Comparison of ENCODE assay signal across 1 cellular context in genomic region chrX:123830309-123830708, GRCh38.
TF ChIP-seq lines count a peak whose summit lies in the region.

No MANE protein-coding gene starts in this region.

TF ChIP-seq in HepG2, 621 proteins besides CTCF, POLR2A, EP300 and RAD21 (continued from another document and continues in another):
- TF ChIP-seq BHLHE40 (IDR thresholded peaks at IDR 0.05; ENCODE audit: low read length): no peak
- no peak for TF ChIP-seq IRF9 (CRISPR knock-in tag; IDR thresholded peaks at IDR 0.05; ENCODE audit: borderline replicate concordance)
- TF ChIP-seq ZNF512B (CRISPR knock-in tag; IDR thresholded peaks at IDR 0.05; ENCODE audit: borderline replicate concordance): no peak
- TF ChIP-seq IRF1 (CRISPR knock-in tag; IDR thresholded peaks at IDR 0.05; ENCODE audit: low read depth): no peak
- no peak for TF ChIP-seq ZNF784 (CRISPR knock-in tag; IDR thresholded peaks at IDR 0.05; ENCODE audit: borderline replicate concordance)
- TF ChIP-seq ISL2 (CRISPR knock-in tag; IDR thresholded peaks at IDR 0.05): peak; percentile 45; the same call in 1 of the 2 replicates
- TF ChIP-seq U2AF1 (optimal IDR thresholded peaks at IDR 0.05; ENCODE audit: low read depth, low read length): no peak
- TF ChIP-seq ZNF639 (CRISPR knock-in tag; conservative IDR thresholded peaks at IDR 0.05): no peak
- TF ChIP-seq ZBTB4 (CRISPR knock-in tag; IDR thresholded peaks at IDR 0.05; ENCODE audit: borderline replicate concordance): no peak
- no peak for TF ChIP-seq ZNF33A (CRISPR knock-in tag; IDR thresholded peaks at IDR 0.05; ENCODE audit: borderline replicate concordance)
- no peak for TF ChIP-seq PCBP2 (optimal IDR thresholded peaks at IDR 0.05; ENCODE audit: low read depth, low read length, poor library complexity, severe bottlenecking)
- TF ChIP-seq XBP1 (CRISPR knock-in tag; IDR thresholded peaks at IDR 0.05): no peak
- TF ChIP-seq ATF4 (CRISPR knock-in tag; IDR thresholded peaks at IDR 0.05): no peak
- TF ChIP-seq ZNF609 (CRISPR knock-in tag; IDR thresholded peaks at IDR 0.05; ENCODE audit: borderline replicate concordance): 0 out of 2 replicates have a peak, but pooled peaks have one; percentile 60
- TF ChIP-seq KAT8 (CRISPR knock-in tag; IDR thresholded peaks at IDR 0.05): no peak
- peak; percentile 63; the same call in 1 of the 2 replicates for TF ChIP-seq NCOR1 (IDR thresholded peaks at IDR 0.05; ENCODE audit: borderline replicate concordance, low read length)
- no peak for TF ChIP-seq CSRNP2 (CRISPR knock-in tag; conservative IDR thresholded peaks at IDR 0.05; ENCODE audit: low read depth)
- no peak for TF ChIP-seq ZNF318 (CRISPR knock-in tag; IDR thresholded peaks at IDR 0.05)
- TF ChIP-seq ZKSCAN5 (CRISPR knock-in tag; IDR thresholded peaks at IDR 0.05): peak; percentile 74; the same call in 1 of the 2 replicates
